Comparison of ENCODE assay signal across 1 cellular context in genomic region chr1:81702903-81703302, GRCh38.
TF ChIP-seq lines count a peak whose summit lies in the region.

No MANE protein-coding gene starts in this region.

TF ChIP-seq in IMR-90, 13 proteins besides CTCF, POLR2A, EP300 and RAD21 (continued from another document):
- TF ChIP-seq MAFK (IDR thresholded peaks at IDR 0.05; ENCODE audit: low read depth, low read length) (peak; percentile 71), USF2 (IDR thresholded peaks at IDR 0.05; ENCODE audit: low read depth, low read length) (no peak)
